In genomic region chr17:18225562-18226283, GRCh38 we compare ENCODE assay signal across 8 cellular contexts. TPM values are rescaled to one million over a fixed set of nuclear protein-coding genes. Genes with fewer than 3 reads are reported as not detected.
DNase-seq lines count a peak whose midpoint lies in the region; ATAC-seq and TF ChIP-seq lines count a peak whose summit lies in the region.

Gene LLGL1 (plus strand): TSS chr17:18225635. CDS start chr17:18225683, 48 bp downstream.

- intact Hi-C loops in mammary epithelial cell (cut with micrococcal nuclease) (no loop called here), lower lobe of right lung (cut with DNase I) (no loop called here)

- peak within 1 kb of the TSS; percentile 43 for H3K27ac ChIP-seq in mammary epithelial cell (ENCODE audit: insufficient read depth, low read depth, low read length)
- peak within 1 kb of the TSS; percentile 56 for H3K27ac ChIP-seq in lower lobe of right lung
- H3K27ac ChIP-seq in temporal lobe (ENCODE audit: low read depth, low read length), result peak within 1 kb of the TSS; percentile 100

- H3K27me3 ChIP-seq in mammary epithelial cell (ENCODE audit: insufficient read depth, low read length), result no peaks in the 10 kb centered on the region
- H3K27me3 ChIP-seq in lower lobe of right lung (ENCODE audit: low read depth), result no peaks in the 10 kb centered on the region

- in situ Hi-C loops in Caki2 (cut with HindIII; ENCODE audit: low pct_unique_long_range_greater_than_20kb, low sequenced_read_pairs), result no loop called here
- in situ Hi-C loops in mammary epithelial cell (cut with MboI; ENCODE audit: low sequenced_read_pairs in 2 of 2), result no loop called here

- dilution Hi-C loops in mammary epithelial cell (cut with HindIII; ENCODE audit: low sequenced_read_pairs), result loop anchor here (5.0 kb wide), 1 partner anchor 88 kb away; no protein-coding TSS in a partner anchor

- H2AFZ ChIP-seq in mammary epithelial cell (ENCODE audit: low read depth, low read length), result peak within 1 kb of the TSS; percentile 91

- WGBS in mammary epithelial cell (ENCODE audit: low coverage, missing lambda C conversion rate), result 0% methylated on average over 4 of the region's 76 CpGs

- peaks cover 3% of the 10 kb centered on the region for H4K20me1 ChIP-seq in mammary epithelial cell (ENCODE audit: insufficient read depth, low read length)

- peak within 1 kb of the TSS; percentile 77 for H3K4me3 ChIP-seq in NB4 (ENCODE audit: low read depth, low read length)
- peak within 1 kb of the TSS; percentile 76 to 80 (median 77) for H3K4me3 ChIP-seq in mammary epithelial cell (replicated peaks in 1 of 3; ENCODE audit: insufficient read depth in 1 of 3, low read depth in 2 of 3, low read length in 3 of 3)
- H3K4me3 ChIP-seq in lower lobe of right lung, result peak within 1 kb of the TSS; percentile 69

- H3K4me1 ChIP-seq in mammary epithelial cell (ENCODE audit: insufficient read depth, low read length), result peaks cover 14% of the 10 kb centered on the region
- peaks cover 12% of the 10 kb centered on the region for H3K4me1 ChIP-seq in lower lobe of right lung

- no TSS peak for BruUV-seq in mammary epithelial cell (replicated peaks; lab: Mats Ljungman, UMichigan)

- CTCF ChIA-PET in mammary epithelial cell (lab: Charles Lee; ENCODE audit: low non-redundant PET), result no interaction called here

- H3K9ac ChIP-seq in mammary epithelial cell (ENCODE audit: insufficient read depth, low read length), result peak within 1 kb of the TSS; percentile 76

- no peak for DNase-seq in Caki2 (ENCODE audit: low read depth)
- peak; percentile 30 for DNase-seq in NB4 (ENCODE audit: low read depth)
- DNase-seq in mammary epithelial cell, result no peak
- DNase-seq in lower lobe of right lung, result no peak
- DNase-seq in DMS153 treated with DMSO at 0.1 percent for 48 hours (lab: John Stamatoyannopoulos, UW; ENCODE audit: unreplicated experiment), result no peak
- no peak for DNase-seq in amniotic stem cell (lab: John Stamatoyannopoulos, UW)

- H3K79me2 ChIP-seq in mammary epithelial cell (ENCODE audit: insufficient read depth, low read length), result peaks cover 50% of the 10 kb centered on the region

- TF ChIP-seq CTCF in NB4 (IDR thresholded peaks at IDR 0.05; ENCODE audit: low read depth, low read length) (no peak), mammary epithelial cell (conservative IDR thresholded peaks at IDR 0.05 in 1 of 2, IDR thresholded peaks at IDR 0.05 in 1 of 2; ENCODE audit: extremely low read depth in 1 of 2, insufficient read depth in 1 of 2, low read depth in 1 of 2, low read length in 2 of 2) (no peak), lower lobe of right lung (IDR thresholded peaks at IDR 0.05) (no peak)

- H3K36me3 ChIP-seq in mammary epithelial cell (ENCODE audit: insufficient read depth, low read length) (no peaks in the 10 kb centered on the region), lower lobe of right lung (no peaks in the 10 kb centered on the region)

- H3K4me2 ChIP-seq in mammary epithelial cell (ENCODE audit: insufficient read depth, low read depth, low read length), result peak within 1 kb of the TSS; percentile 98

- TF ChIP-seq POLR2A in NB4 (IDR thresholded peaks at IDR 0.05; ENCODE audit: extremely low read depth, insufficient read length), result peak; percentile 19

- H3K9me3 ChIP-seq in mammary epithelial cell (replicated peaks; ENCODE audit: insufficient read depth, low read length), result no peaks in the 10 kb centered on the region
- no peaks in the 10 kb centered on the region for H3K9me3 ChIP-seq in lower lobe of right lung

- peak; percentile 14 for ATAC-seq in GM21447 (IDR thresholded peaks at IDR 0.05; ENCODE audit: unreplicated experiment)
- peak; percentile 0 to 28 for ATAC-seq in lower lobe of right lung

RNA-seq across cellular contexts. Expression of gene LLGL1, which starts in this region (rescaled TPM):
- total RNA-seq in Caki2 (2014; rRNA removed; shearing (Covaris generic); ENCODE audit: low replicate concordance), result 18.1 and 21.4 TPM in 2 replicates
- 10 to 100 TPM; 35.2 to 50.0 TPM for total RNA-seq in mammary epithelial cell
- polyA plus RNA-seq in mammary epithelial cell, result 37.6 TPM
- 20.3 TPM for polyA minus RNA-seq in mammary epithelial cell
- total RNA-seq in lower lobe of right lung, result 12.0 TPM
- total RNA-seq in temporal lobe, result 27.5 TPM

Comparison
In these comparisons a context has a peak if more than half of its experiments do, and no peak if none do; other contexts are left out.
1. H3K27ac ChIP-seq: peak in every context shown above with its lines; median percentile 100 in temporal lobe; 56 in lower lobe of right lung; 43 in mammary epithelial cell.